In genomic region chr5:176596069-176596656, GRCh38 we compare ENCODE assay signal across 15 cellular contexts. TPM values are rescaled to one million over a fixed set of nuclear protein-coding genes. Genes with fewer than 3 reads are reported as not detected.
A peak's percentile ranks its signal among the peaks of the same experiment; 100 is the strongest.
DNase-seq lines count a peak whose midpoint lies in the region; ATAC-seq and TF ChIP-seq lines count a peak whose summit lies in the region.
"Had no signal": no experiment of that assay in that cellular context is flagged by ENCODE, and none has a peak within 500 bp of the region (broad histone marks: within the 10 kb centered on the region; RNA-seq: fewer than 3 reads in every experiment).

No MANE protein-coding gene starts in this region.

- WGBS in smooth muscle cell (ENCODE audit: low lambda C conversion rate): 96% methylated on average over 23 of the region's 23 CpGs

- peaks cover 13% of the 10 kb centered on the region for H3K4me1 Mint-ChIP-seq in activated CD8-positive, alpha-beta memory T cell treated with anti-CD3 and anti-CD28 coated beads, Interleukin-2, amount 10 ng/mL, durations not matched to agents 7 days and 5 days
- H3K4me1 Mint-ChIP-seq in activated B cell treated with CpG ODN at 0.5 μM for 24 hours: peaks cover 7% of the 10 kb centered on the region

- no peak overlapping the region for H3K27ac Mint-ChIP-seq in activated CD8-positive, alpha-beta memory T cell treated with anti-CD3 and anti-CD28 coated beads, Interleukin-2, amount 10 ng/mL, durations not matched to agents 7 days and 5 days
- H3K27ac Mint-ChIP-seq in activated B cell treated with CpG ODN at 0.5 μM for 24 hours: no peak overlapping the region

- H3K36me3 ChIP-seq in smooth muscle cell (ENCODE audit: low read depth): no peaks in the 10 kb centered on the region
- H3K36me3 ChIP-seq: tibial nerve had no signal

- H3K4me2 ChIP-seq in smooth muscle cell: peak overlapping the region; percentile 86

- H3K4me1 ChIP-seq in smooth muscle cell (ENCODE audit: low read depth): no peaks in the 10 kb centered on the region

- H3K79me2 ChIP-seq in smooth muscle cell (ENCODE audit: low read depth): no peaks in the 10 kb centered on the region

- intact Hi-C loops in activated B cell treated with CpG ODN at 0.5 μM for 24 hours (cut with micrococcal nuclease) (loop anchor here (2.0 kb wide), 2 partner anchors 21 to 179 kb away; partner anchors contain the start of gene CLTB), dorsolateral prefrontal cortex (cut with DNase I) (no loop called here)

- H3F3A ChIP-seq in smooth muscle cell (ENCODE audit: low read depth): no peaks in the 10 kb centered on the region

- TF ChIP-seq CTCF in activated B cell treated with CpG ODN at 0.5 μM for 24 hours (IDR thresholded peaks at IDR 0.05) (no peak), smooth muscle cell (IDR thresholded peaks at IDR 0.05; ENCODE audit: borderline replicate concordance, insufficient read depth, poor library complexity, severe bottlenecking) (no peak), dorsolateral prefrontal cortex (IDR thresholded peaks at IDR 0.05 in 54 of 56, conservative IDR thresholded peaks at IDR 0.05 in 2 of 56; ENCODE audit: low read depth in 1 of 56, partially characterized antibody in 56 of 56) (no peak)

- H4K20me1 ChIP-seq in smooth muscle cell (ENCODE audit: low read depth): no peaks in the 10 kb centered on the region

- H3K27me3 ChIP-seq in smooth muscle cell (ENCODE audit: low read depth) (peaks cover 17% of the 10 kb centered on the region), dorsolateral prefrontal cortex (no peaks in the 10 kb centered on the region)

- peak overlapping the region; percentile 57 for H3K4me3 Mint-ChIP-seq in activated CD8-positive, alpha-beta memory T cell treated with anti-CD3 and anti-CD28 coated beads, Interleukin-2, amount 10 ng/mL, durations not matched to agents 7 days and 5 days
- peak overlapping the region; percentile 72 for H3K4me3 Mint-ChIP-seq in activated B cell treated with CpG ODN at 0.5 μM for 24 hours

- H2AFZ ChIP-seq in smooth muscle cell (ENCODE audit: low read depth): no peak overlapping the region

- no peak for DNase-seq in activated CD8-positive, alpha-beta memory T cell treated with anti-CD3 and anti-CD28 coated beads, Interleukin-2, amount 10 ng/mL, durations not matched to agents 7 days and 5 days
- DNase-seq in activated CD8-positive, alpha-beta memory T cell treated with anti-CD3 and anti-CD28 coated beads, Interleukin-2, amount 50 U/mL, for 4 hours: no peak
- DNase-seq in activated B cell treated with CpG ODN at 0.5 μM for 24 hours (no peak), smooth muscle cell (lab: John Stamatoyannopoulos, UW; ENCODE audit: unreplicated experiment) (no peak), NCI-H510A treated with DMSO at 0.1 percent for 48 hours (lab: John Stamatoyannopoulos, UW) (no peak), dorsolateral prefrontal cortex (no peak)
- DNase-seq: aorta, NCI-H748 treated with DMSO at 0.1 percent for 48 hours, RPMI8226 had no signal

- H3K27me3 Mint-ChIP-seq in activated CD8-positive, alpha-beta memory T cell treated with anti-CD3 and anti-CD28 coated beads, Interleukin-2, amount 10 ng/mL, durations not matched to agents 7 days and 5 days: peaks cover 5% of the 10 kb centered on the region
- peaks cover 10% of the 10 kb centered on the region for H3K27me3 Mint-ChIP-seq in activated B cell treated with CpG ODN at 0.5 μM for 24 hours

- H3K27ac ChIP-seq in smooth muscle cell (ENCODE audit: low read depth) (no peak overlapping the region), dorsolateral prefrontal cortex (peak overlapping the region in 2 of 59 donors; percentile 3 to 40)
- H3K27ac ChIP-seq: tibial nerve had no signal

- H3K9me3 Mint-ChIP-seq in activated CD8-positive, alpha-beta memory T cell treated with anti-CD3 and anti-CD28 coated beads, Interleukin-2, amount 10 ng/mL, durations not matched to agents 7 days and 5 days (ENCODE audit: low read depth): no peaks in the 10 kb centered on the region
- H3K9me3 Mint-ChIP-seq in activated B cell treated with CpG ODN at 0.5 μM for 24 hours: no peaks in the 10 kb centered on the region

- CTCF ChIA-PET in activated CD8-positive, alpha-beta memory T cell treated with anti-CD3 and anti-CD28 coated beads, Interleukin-2, amount 10 ng/mL, durations not matched to agents 7 days and 5 days (lab: Charles Lee): interaction anchor here (1.0 to 3.3 kb wide), 12 partner anchors 11 to 234 kb away, joined by 3 to 15 read pairs (median 5); partner anchors contain the start of genes CLTB and KIAA1191
- CTCF ChIA-PET in activated B cell treated with CpG ODN at 0.5 μM for 24 hours (lab: Charles Lee): interaction anchor here (1.2 kb wide), 1 partner anchor 34 kb away, joined by 3 read pairs; the partner anchor contains the start of genes EIF4E1B and SNCB

- no peaks in the 10 kb centered on the region for H3K9me3 ChIP-seq in smooth muscle cell (replicated peaks; ENCODE audit: low read depth)
- H3K9me3 ChIP-seq: tibial nerve had no signal

- POLR2A ChIA-PET in activated B cell treated with CpG ODN at 0.5 μM for 24 hours (lab: Charles Lee): no interaction called here

- H3K9ac ChIP-seq in smooth muscle cell (ENCODE audit: low read depth): no peak overlapping the region

- H3K36me3 Mint-ChIP-seq in activated CD8-positive, alpha-beta memory T cell treated with anti-CD3 and anti-CD28 coated beads, Interleukin-2, amount 10 ng/mL, durations not matched to agents 7 days and 5 days: no peaks in the 10 kb centered on the region
- no peaks in the 10 kb centered on the region for H3K36me3 Mint-ChIP-seq in activated B cell treated with CpG ODN at 0.5 μM for 24 hours (ENCODE audit: low read depth)

- no peak for ATAC-seq in activated CD8-positive, alpha-beta memory T cell treated with anti-CD3 and anti-CD28 coated beads, Interleukin-2, amount 10 ng/mL, durations not matched to agents 7 days and 5 days
- ATAC-seq in activated B cell treated with CpG ODN at 0.5 μM for 24 hours (ENCODE audit: low read depth): no peak
- ATAC-seq in esophagus mucosa: peak; percentile 7
- ATAC-seq in GM19455 (IDR thresholded peaks at IDR 0.05; ENCODE audit: unreplicated experiment): no peak

- H3K4me3 ChIP-seq in smooth muscle cell: peak overlapping the region; percentile 42
- H3K4me3 ChIP-seq in dorsolateral prefrontal cortex: peak overlapping the region in 1 of 59 donors; percentile 40

RNA-seq across cellular contexts. Expression of gene GPRIN1, which starts 13.8 kb away (rescaled TPM):
- 1 to 10 TPM; 2.5 to 3.4 TPM for total RNA-seq in activated CD8-positive, alpha-beta memory T cell treated with anti-CD3 and anti-CD28 coated beads, Interleukin-2, amount 10 ng/mL, durations not matched to agents 7 days and 5 days
- total RNA-seq in activated B cell treated with CpG ODN at 0.5 μM for 24 hours (2.8 and 3.2 TPM in 2 replicates), esophagus mucosa (1.9 TPM), smooth muscle cell (0.63 and 3.6 TPM in 2 replicates), dorsolateral prefrontal cortex (10 to 100 TPM; 13.1 to 60.8 (median 43.9) TPM)
- 2.1 and 5.0 TPM in 2 replicates for polyA plus RNA-seq in smooth muscle cell

RNA-seq across cellular contexts. Expression of gene SNCB, which starts 34.2 kb away (rescaled TPM):
- not detected for total RNA-seq in activated CD8-positive, alpha-beta memory T cell treated with anti-CD3 and anti-CD28 coated beads, Interleukin-2, amount 10 ng/mL, durations not matched to agents 7 days and 5 days
- 0.17 TPM in 1 of 2 replicates, not detected in the other for total RNA-seq in activated B cell treated with CpG ODN at 0.5 μM for 24 hours
- not detected for total RNA-seq in esophagus mucosa
- 0.45 TPM in 1 of 2 replicates, not detected in the other for total RNA-seq in smooth muscle cell
- 0.55 and 0.71 TPM in 2 replicates for polyA plus RNA-seq in smooth muscle cell
- total RNA-seq in dorsolateral prefrontal cortex: 100 to 1,000 TPM; 110 to 614 (median 412) TPM
- total RNA-seq: A673, aorta, skeletal muscle tissue, tibial nerve had no signal
- polyA plus RNA-seq: aorta had no signal

RNA-seq across cellular contexts. Expression of gene EIF4E1B, which starts 34.3 kb away (rescaled TPM):
- not detected for total RNA-seq in activated CD8-positive, alpha-beta memory T cell treated with anti-CD3 and anti-CD28 coated beads, Interleukin-2, amount 10 ng/mL, durations not matched to agents 7 days and 5 days
- total RNA-seq in activated B cell treated with CpG ODN at 0.5 μM for 24 hours: not detected in 2 replicates
- total RNA-seq in esophagus mucosa: not detected
- not detected in 2 replicates for total RNA-seq in smooth muscle cell
- polyA plus RNA-seq in smooth muscle cell: not detected in 2 replicates
- 10 to 100 TPM in 59 of 120 experiments, 1 to 10 TPM in 61; 2.8 to 20.4 (median 9.8) TPM for total RNA-seq in dorsolateral prefrontal cortex
- total RNA-seq: A673, aorta, skeletal muscle tissue, tibial nerve had no signal
- polyA plus RNA-seq: aorta had no signal

RNA-seq across cellular contexts. Expression of gene CDHR2, which starts 47.0 kb away (rescaled TPM):
- total RNA-seq in activated CD8-positive, alpha-beta memory T cell treated with anti-CD3 and anti-CD28 coated beads, Interleukin-2, amount 10 ng/mL, durations not matched to agents 7 days and 5 days: 1 to 10 TPM in 1 of 2 experiments, under 1 TPM in 1; 0.56 to 1.6 TPM
- 0.31 and 0.42 TPM in 2 replicates for total RNA-seq in activated B cell treated with CpG ODN at 0.5 μM for 24 hours
- total RNA-seq in esophagus mucosa: not detected
- total RNA-seq in smooth muscle cell: 0.09 and 0.13 TPM in 2 replicates
- 0.08 TPM in 1 of 2 replicates, not detected in the other for polyA plus RNA-seq in smooth muscle cell
- total RNA-seq in dorsolateral prefrontal cortex: 1 to 10 TPM in 116 of 120 experiments, under 1 TPM in 4; 0.58 to 7.9 (median 2.4) TPM
- total RNA-seq: A673, aorta, glomerular endothelial cell, skeletal muscle tissue, tibial nerve had no signal

RNA-seq across cellular contexts. Expression of gene TSPAN17, which starts 51.1 kb away (rescaled TPM):
- total RNA-seq in activated CD8-positive, alpha-beta memory T cell treated with anti-CD3 and anti-CD28 coated beads, Interleukin-2, amount 10 ng/mL, durations not matched to agents 7 days and 5 days: 10 to 100 TPM; 31.5 to 39.2 TPM
- total RNA-seq in activated B cell treated with CpG ODN at 0.5 μM for 24 hours (20.7 and 27.7 TPM in 2 replicates), esophagus mucosa (24.0 TPM), smooth muscle cell (31.0 and 35.9 TPM in 2 replicates), dorsolateral prefrontal cortex (10 to 100 TPM; 13.7 to 59.5 (median 32.9) TPM)
- 29.7 and 34.4 TPM in 2 replicates for polyA plus RNA-seq in smooth muscle cell

Comparison
In these comparisons a context has a peak if more than half of its experiments do, and no peak if none do; other contexts are left out.
1. RNA of gene SNCB, which starts 34.2 kb away (total RNA-seq): 110 to 614 TPM in dorsolateral prefrontal cortex; 0.45 TPM in smooth muscle cell, not detected in esophagus mucosa (single experiment), not detected in activated CD8-positive, alpha-beta memory T cell treated with anti-CD3 and anti-CD28 coated beads, Interleukin-2, amount 10 ng/mL, durations not matched to agents 7 days and 5 days and 0.17 TPM in activated B cell treated with CpG ODN at 0.5 μM for 24 hours; every median in the first group is over 10 times any median in the second.